In genomic region chr2:85924522-85924921, GRCh38 we compare ENCODE assay signal across 11 cellular contexts. TPM values are rescaled to one million over a fixed set of nuclear protein-coding genes. Genes with fewer than 3 reads are reported as not detected.
A peak's percentile ranks its signal among the peaks of the same experiment; 100 is the strongest.
DNase-seq lines count a peak whose midpoint lies in the region; ATAC-seq and TF ChIP-seq lines count a peak whose summit lies in the region.
"Had no signal": no experiment of that assay in that cellular context is flagged by ENCODE, and none has a peak within 500 bp of the region (broad histone marks: within the 10 kb centered on the region; RNA-seq: fewer than 3 reads in every experiment).

No MANE protein-coding gene starts in this region.

- peak; percentile 76 to 81 for ATAC-seq in left cardiac atrium
- ATAC-seq in HG03442 (IDR thresholded peaks at IDR 0.05; ENCODE audit: unreplicated experiment): no peak
- ATAC-seq in GM19395 (IDR thresholded peaks at IDR 0.05; ENCODE audit: unreplicated experiment): no peak
- no peak for ATAC-seq in GM21360 (IDR thresholded peaks at IDR 0.05; ENCODE audit: unreplicated experiment)

- H3K36me3 ChIP-seq in stomach: no peaks in the 10 kb centered on the region

- H3K4me1 ChIP-seq in stomach: peaks cover 13 to 50% (median 34%) of the 10 kb centered on the region in 4 donors

- H3K9me3 ChIP-seq in stomach: no peaks in the 10 kb centered on the region

- intact Hi-C loops in left cardiac atrium (cut with DNase I) (no loop called here), stomach (cut with DNase I; ENCODE audit: low total_unique reads) (no loop called here)

- DNase-seq in GM12865 (ENCODE audit: low read depth) (peak; percentile 10), anterior cingulate cortex (lab: John Stamatoyannopoulos, UW) (peak in 34 of 58 donors; percentile 7 to 86 (median 48)), left cardiac atrium (peak; percentile 59), stomach (no peak)
- no peak for DNase-seq in activated CD8-positive, alpha-beta memory T cell treated with anti-CD3 and anti-CD28 coated beads, Interleukin-2, amount 50 U/mL, for 48 hours
- DNase-seq: activated CD4-positive, alpha-beta T cell treated with anti-CD3 and anti-CD28 coated beads, Interleukin-2, amount 50 U/mL, for 1 hour; NCI-H187 treated with DMSO at 0.1 percent for 48 hours; stimulated activated CD4-positive, alpha-beta T cell treated with anti-CD3 and anti-CD28 coated beads, Interleukin-12 subunit alpha, Interleukin-12 subunit beta, amount 100 ng/mL, for 4 hours had no signal

- peak; percentile 65 for TF ChIP-seq EP300 in stomach (IDR thresholded peaks at IDR 0.05)

- TF ChIP-seq POLR2A in stomach (IDR thresholded peaks at IDR 0.05): no peak

- TF ChIP-seq CTCF in GM12865 (IDR thresholded peaks at IDR 0.05; ENCODE audit: insufficient read depth, low read depth, low read length, missing control alignments): no peak
- TF ChIP-seq CTCF in stomach (IDR thresholded peaks at IDR 0.05): no peak

- H3K4me3 ChIP-seq in GM12865 (ENCODE audit: low read depth, low read length): no peak overlapping the region
- no peak overlapping the region for H3K4me3 ChIP-seq in stomach

- H3K27ac ChIP-seq in stomach: peak overlapping the region; percentile 5 to 77 (median 73)

- 34 to 52% (median 49%) methylated on average over 4 of the region's 4 CpGs for WGBS in stomach, 5 donors

- H3K27me3 ChIP-seq in stomach: no peaks in the 10 kb centered on the region

RNA-seq across cellular contexts. Expression of gene ST3GAL5, which starts 35.7 kb away (rescaled TPM):
- total RNA-seq in left cardiac atrium: 10 to 100 TPM; 10.6 to 12.5 TPM
- 10 to 100 TPM in 4 of 5 donors, 1 to 10 TPM in 1; 7.6 to 84.2 (median 27.8) TPM for total RNA-seq in stomach
- polyA plus RNA-seq in stomach: 10 to 100 TPM in 1 of 3 donors, 1 to 10 TPM in 2; 4.1 to 10.4 (median 5.2) TPM

Comparison
In these comparisons a context has a peak if more than half of its experiments do, and no peak if none do; other contexts are left out.
1. DNase-seq: peak in GM12865 (single experiment), anterior cingulate cortex (34 of 58) and left cardiac atrium (single experiment); none in stomach (single experiment) and activated CD8-positive, alpha-beta memory T cell treated with anti-CD3 and anti-CD28 coated beads, Interleukin-2, amount 50 U/mL, for 48 hours (single experiment).
2. ATAC-seq: peak in left cardiac atrium (2 of 2); none in HG03442 (single experiment), GM19395 (single experiment) and GM21360 (single experiment).